In the genomic region with DNA sequence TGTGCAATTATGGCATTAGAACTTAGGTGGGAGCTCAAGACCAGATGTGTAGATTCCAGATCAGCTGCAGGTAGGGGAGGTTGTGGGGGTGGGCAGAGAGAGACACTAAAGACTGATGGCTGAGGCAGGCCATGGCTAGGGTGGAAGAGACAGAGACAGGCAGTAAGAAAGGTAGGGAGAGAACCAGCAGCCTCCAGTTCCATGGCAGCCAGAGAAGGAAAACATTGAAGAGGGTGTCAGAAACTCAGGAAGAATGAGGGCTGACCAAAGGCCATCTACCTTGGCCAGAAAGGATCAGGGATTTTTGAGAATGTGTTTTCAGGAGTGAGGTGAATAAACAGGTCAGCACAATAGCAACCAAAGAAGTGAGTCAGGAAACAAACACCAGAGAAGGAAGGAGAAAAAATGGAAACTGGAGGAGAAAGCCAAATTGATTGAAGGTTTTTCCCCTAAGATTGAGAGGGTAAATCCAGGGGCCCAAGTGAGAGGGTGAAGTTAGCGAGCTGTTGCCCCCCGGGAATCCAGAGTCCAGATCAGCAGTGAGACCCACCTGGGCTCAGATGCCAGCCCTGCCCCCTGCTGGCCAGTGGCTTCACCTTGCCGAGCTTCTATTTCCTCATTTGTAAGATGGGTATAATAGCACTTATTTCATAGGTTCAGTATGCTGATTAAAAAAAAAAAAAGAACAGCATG, we compare ENCODE assay signal across 9 cellular contexts. TPM values are rescaled to one million over a fixed set of nuclear protein-coding genes. Genes with fewer than 3 reads are reported as not detected.
DNase-seq lines count a peak whose midpoint lies in the region; ATAC-seq and TF ChIP-seq lines count a peak whose summit lies in the region.
"Had no signal": no experiment of that assay in that cellular context is flagged by ENCODE, and none has a peak within 500 bp of the region (broad histone marks: within the 10 kb centered on the region; RNA-seq: fewer than 3 reads in every experiment).

No MANE protein-coding gene starts in this region.

- H3K4me1 Mint-ChIP-seq in CD4-positive, alpha-beta memory T cell, result peaks cover 13 to 33% (median 18%) of the 10 kb centered on the region in 4 donors
- H3K4me1 Mint-ChIP-seq in HFFc6 (ENCODE audit: low read depth), result peaks cover 9% of the 10 kb centered on the region

- peak; percentile 44 to 52 (median 48) for DNase-seq in CD4-positive, alpha-beta memory T cell
- DNase-seq in HFFc6 (no peak), SW480 (ENCODE audit: low spot score) (peak; percentile 48), amniotic epithelial cell (ENCODE audit: low read depth) (peak; percentile 33), kidney epithelial cell (ENCODE audit: low read depth) (no peak), epidermal melanocyte (ENCODE audit: insufficient read length, low spot score) (no peak)
- DNase-seq in stimulated activated CD8-positive, alpha-beta memory T cell treated with anti-CD3 and anti-CD28 coated beads, Interleukin-12 subunit alpha, Interleukin-12 subunit beta, amount 100 ng/mL, for 24 hours (ENCODE audit: extremely low read depth), result peak; percentile 25

- no peak overlapping the region for H3K27ac Mint-ChIP-seq in CD4-positive, alpha-beta memory T cell
- H3K27ac Mint-ChIP-seq in HFFc6, result no peak overlapping the region

- peaks cover 15 to 31% of the 10 kb centered on the region in 2 donors for H3K36me3 Mint-ChIP-seq in CD4-positive, alpha-beta memory T cell
- peaks cover 10% of the 10 kb centered on the region; the same call in 1 of the 2 replicates for H3K36me3 Mint-ChIP-seq in HFFc6 (ENCODE audit: low read depth)

- no peak for ATAC-seq in HG02840 (IDR thresholded peaks at IDR 0.05; ENCODE audit: low FRiP score, unreplicated experiment)

- CTCF ChIA-PET in CD4-positive, alpha-beta memory T cell (lab: Charles Lee; ENCODE audit: partially characterized antibody), result interaction anchor here (0.6 to 8.8 kb wide), 35 partner anchors 8 to 662 kb away, joined by 3 to 262 read pairs (median 6); a partner anchor contains a TSS

- H3K4me3 ChIP-seq in CD4-positive, alpha-beta memory T cell (ENCODE audit: low read length in 2 of 2), result no peak overlapping the region
- no peak overlapping the region for H3K4me3 ChIP-seq in kidney epithelial cell (ENCODE audit: low read depth, low read length)
- H3K4me3 ChIP-seq: skin epidermis had no signal

- no peaks in the 10 kb centered on the region for H3K27me3 Mint-ChIP-seq in CD4-positive, alpha-beta memory T cell
- H3K27me3 Mint-ChIP-seq in HFFc6 (ENCODE audit: insufficient read depth), result no peaks in the 10 kb centered on the region

- peak; percentile 92 for TF ChIP-seq CTCF in HFFc6 (IDR thresholded peaks at IDR 0.05)
- TF ChIP-seq CTCF in kidney epithelial cell (IDR thresholded peaks at IDR 0.05; ENCODE audit: insufficient read depth, low read length, poor library complexity, severe bottlenecking), result peak; percentile 80

- H3K9me3 Mint-ChIP-seq in CD4-positive, alpha-beta memory T cell, result peaks cover 0 to 2% (median 0%) of the 10 kb centered on the region in 8 donors
- no peaks in the 10 kb centered on the region for H3K9me3 Mint-ChIP-seq in HFFc6

- peaks cover 24% of the 10 kb centered on the region for H3K4me1 ChIP-seq in CD4-positive, alpha-beta memory T cell (ENCODE audit: insufficient read depth, low read length)

- no peaks in the 10 kb centered on the region for H3K36me3 ChIP-seq in CD4-positive, alpha-beta memory T cell (ENCODE audit: insufficient read depth, low read length)
- H3K36me3 ChIP-seq in kidney epithelial cell (ENCODE audit: control insufficient read depth, insufficient read depth, low read length), result no peaks in the 10 kb centered on the region

- no peak overlapping the region for H3K27ac ChIP-seq in CD4-positive, alpha-beta memory T cell (ENCODE audit: low read depth, low read length)

- H3K27me3 ChIP-seq in CD4-positive, alpha-beta memory T cell (ENCODE audit: insufficient read depth, low read length), result no peaks in the 10 kb centered on the region
- no peaks in the 10 kb centered on the region for H3K27me3 ChIP-seq in kidney epithelial cell (ENCODE audit: control insufficient read depth, insufficient read depth, low read length)

- intact Hi-C loops in CD4-positive, alpha-beta memory T cell (cut with micrococcal nuclease), result loop anchor here (1.0 to 2.0 kb wide), 4 partner anchors 38 to 235 kb away; no protein-coding TSS in a partner anchor

- POLR2A ChIA-PET in CD4-positive, alpha-beta memory T cell (lab: Charles Lee; ENCODE audit: partially characterized antibody), result interaction anchor here (1.0 to 3.0 kb wide), 4 partner anchors 39 to 225 kb away, joined by 3 to 16 read pairs (median 8); a partner anchor contains a TSS

- H3K4me3 Mint-ChIP-seq in CD4-positive, alpha-beta memory T cell, result no peak overlapping the region
- no peak overlapping the region for H3K4me3 Mint-ChIP-seq in HFFc6

- H3K9me3 ChIP-seq in CD4-positive, alpha-beta memory T cell (ENCODE audit: control insufficient read depth in 1 of 2, low read length in 2 of 2), result no peaks in the 10 kb centered on the region

RNA-seq across cellular contexts. Expression of a gene that starts 41.0 kb away (rescaled TPM):
- total RNA-seq in CD4-positive, alpha-beta memory T cell, result 10 to 100 TPM; 65.4 to 68.9 TPM
- 10 to 100 TPM; 12.7 to 27.8 TPM for polyA plus RNA-seq in CD4-positive, alpha-beta memory T cell
- 10 to 100 TPM; 43.1 to 63.5 (median 51.8) TPM for total RNA-seq in HFFc6 (2021; fragmentation: NEBNext Ultra II Directional; extraction: Animal tissue kit (Norgen Biotek cat#: 25700))
- total RNA-seq in kidney epithelial cell, result 39.7 and 62.7 TPM in 2 replicates

Comparison
In these comparisons a context has a peak if more than half of its experiments do, and no peak if none do; other contexts are left out.
1. DNase-seq: peak in CD4-positive, alpha-beta memory T cell (5 of 5), SW480 (single experiment), amniotic epithelial cell (single experiment) and stimulated activated CD8-positive, alpha-beta memory T cell treated with anti-CD3 and anti-CD28 coated beads, Interleukin-12 subunit alpha, Interleukin-12 subunit beta, amount 100 ng/mL, for 24 hours (single experiment); none in HFFc6 (single experiment), kidney epithelial cell (single experiment) and epidermal melanocyte (single experiment).